ENCODE assay signal across 8 cellular contexts in genomic region chr1:156465747-156466365, GRCh38. TPM values are rescaled to one million over a fixed set of nuclear protein-coding genes. Genes with fewer than 3 reads are reported as not detected.
DNase-seq lines count a peak whose midpoint lies in the region; ATAC-seq, FAIRE-seq and TF ChIP-seq lines count a peak whose summit lies in the region.

No MANE protein-coding gene starts in this region.

- H3K9ac ChIP-seq in neural progenitor cell: no peak overlapping the region

- no peak overlapping the region for H3K27ac ChIP-seq in CD4-positive, alpha-beta memory T cell (ENCODE audit: low read depth, low read length)
- H3K27ac ChIP-seq in neural progenitor cell (no peak overlapping the region), small intestine (ENCODE audit: low read depth in 1 of 2, low read length in 1 of 2) (no peak overlapping the region)

- H3K4me1 Mint-ChIP-seq in CD4-positive, alpha-beta memory T cell: peaks cover 11 to 17% (median 14%) of the 10 kb centered on the region in 4 donors
- H3K4me1 Mint-ChIP-seq in IgD-negative memory B cell (peaks cover 0 to 2% (median 0%) of the 10 kb centered on the region in 3 donors), neural progenitor cell (peaks cover 2% of the 10 kb centered on the region)
- H3K4me1 Mint-ChIP-seq in central memory CD8-positive, alpha-beta T cell: peaks cover 40% of the 10 kb centered on the region

- H3K36me3 Mint-ChIP-seq in CD4-positive, alpha-beta memory T cell: peaks cover 25 to 65% of the 10 kb centered on the region in 2 donors
- H3K36me3 Mint-ChIP-seq in IgD-negative memory B cell: peaks cover 4% of the 10 kb centered on the region
- H3K36me3 Mint-ChIP-seq in central memory CD8-positive, alpha-beta T cell (ENCODE audit: insufficient read depth): peaks cover 61% of the 10 kb centered on the region
- H3K36me3 Mint-ChIP-seq in neural progenitor cell: peaks cover 6% of the 10 kb centered on the region

- H3K36me3 ChIP-seq in CD4-positive, alpha-beta memory T cell (ENCODE audit: insufficient read depth, low read length): peaks cover 43% of the 10 kb centered on the region
- H3K36me3 ChIP-seq in neural progenitor cell (no peaks in the 10 kb centered on the region), small intestine (ENCODE audit: control insufficient read depth in 2 of 2, insufficient read depth in 2 of 2, low read length in 2 of 2) (peaks cover 21% of the 10 kb centered on the region in 2 donors)

- no peaks in the 10 kb centered on the region for H4K20me1 ChIP-seq in neural progenitor cell (ENCODE audit: low read depth)

- DNase-seq in CD4-positive, alpha-beta memory T cell: no peak
- DNase-seq in central memory CD8-positive, alpha-beta T cell (ENCODE audit: low spot score in 2 of 2): no peak
- DNase-seq in neural progenitor cell (ENCODE audit: low spot score) (peak; percentile 60), pons (ENCODE audit: low spot score) (no peak), small intestine (no peak), NCI-H2171 (lab: John Stamatoyannopoulos, UW) (no peak)

- no peak overlapping the region for H2AFZ ChIP-seq in neural progenitor cell (replicated peaks)

- H3K27me3 Mint-ChIP-seq in CD4-positive, alpha-beta memory T cell: no peaks in the 10 kb centered on the region
- H3K27me3 Mint-ChIP-seq in IgD-negative memory B cell (no peaks in the 10 kb centered on the region), neural progenitor cell (ENCODE audit: insufficient read depth, low read depth) (peaks cover 10% of the 10 kb centered on the region)
- H3K27me3 Mint-ChIP-seq in central memory CD8-positive, alpha-beta T cell: no peaks in the 10 kb centered on the region

- peak overlapping the region in 6 of 7 donors; percentile 14 to 88 (median 71) for H3K27ac Mint-ChIP-seq in CD4-positive, alpha-beta memory T cell
- peak overlapping the region in 2 of 3 donors; percentile 80 to 96 for H3K27ac Mint-ChIP-seq in IgD-negative memory B cell
- peak overlapping the region; percentile 41 for H3K27ac Mint-ChIP-seq in central memory CD8-positive, alpha-beta T cell (ENCODE audit: low read depth)
- H3K27ac Mint-ChIP-seq in neural progenitor cell: peak overlapping the region; percentile 84

- peaks cover 14% of the 10 kb centered on the region for H3K4me1 ChIP-seq in CD4-positive, alpha-beta memory T cell (ENCODE audit: insufficient read depth, low read length)
- no peaks in the 10 kb centered on the region for H3K4me1 ChIP-seq in neural progenitor cell
- H3K4me1 ChIP-seq in small intestine (ENCODE audit: control insufficient read depth in 2 of 2, insufficient read depth in 1 of 2, low read depth in 1 of 2, low read length in 1 of 2): peaks cover 0 to 2% of the 10 kb centered on the region in 2 donors

- no peak for ATAC-seq in central memory CD8-positive, alpha-beta T cell (replicated peaks; ENCODE audit: extremely low read depth, poor library complexity, severe bottlenecking)
- ATAC-seq in HG03039 (IDR thresholded peaks at IDR 0.05; ENCODE audit: unreplicated experiment): no peak

- no peak overlapping the region for H3K4me3 ChIP-seq in CD4-positive, alpha-beta memory T cell (ENCODE audit: low read length in 2 of 2)
- H3K4me3 ChIP-seq in neural progenitor cell (no peak overlapping the region), small intestine (ENCODE audit: low read depth in 1 of 2, low read length in 2 of 2) (no peak overlapping the region)

- WGBS in small intestine, 3 donors: 66 to 78% (median 68%) methylated on average over 17 of the region's 17 CpGs

- no peak for FAIRE-seq in small intestine (lab: Jason Lieb, UNC)

- H3K79me2 ChIP-seq in neural progenitor cell (ENCODE audit: low read depth): no peaks in the 10 kb centered on the region

- intact Hi-C loops in CD4-positive, alpha-beta memory T cell (cut with micrococcal nuclease): no loop called here

- POLR2A ChIA-PET in CD4-positive, alpha-beta memory T cell (lab: Charles Lee; ENCODE audit: partially characterized antibody): interaction anchor here (0.7 to 1.6 kb wide), 4 partner anchors 8 to 39 kb away, joined by 3 to 4 read pairs (median 3); no protein-coding TSS in a partner anchor

- H3K9me3 Mint-ChIP-seq in CD4-positive, alpha-beta memory T cell: no peaks in the 10 kb centered on the region
- H3K9me3 Mint-ChIP-seq in IgD-negative memory B cell (no peaks in the 10 kb centered on the region), neural progenitor cell (no peaks in the 10 kb centered on the region)
- H3K9me3 Mint-ChIP-seq in central memory CD8-positive, alpha-beta T cell: no peaks in the 10 kb centered on the region

- H3K27me3 ChIP-seq in CD4-positive, alpha-beta memory T cell (ENCODE audit: insufficient read depth, low read length): no peaks in the 10 kb centered on the region
- H3K27me3 ChIP-seq in neural progenitor cell (no peaks in the 10 kb centered on the region), small intestine (ENCODE audit: control insufficient read depth in 2 of 2, insufficient read depth in 2 of 2, low read length in 2 of 2) (no peaks in the 10 kb centered on the region)

- CTCF ChIA-PET in CD4-positive, alpha-beta memory T cell (lab: Charles Lee; ENCODE audit: partially characterized antibody): interaction anchor here (1.0 to 1.5 kb wide), 2 partner anchors 15 to 110 kb away, joined by 3 to 5 read pairs; no protein-coding TSS in a partner anchor

- H3K9me3 ChIP-seq in CD4-positive, alpha-beta memory T cell (ENCODE audit: control insufficient read depth in 1 of 2, low read length in 2 of 2): no peaks in the 10 kb centered on the region
- H3K9me3 ChIP-seq in neural progenitor cell (ENCODE audit: low read depth) (no peaks in the 10 kb centered on the region), small intestine (ENCODE audit: control insufficient read depth, low read depth) (no peaks in the 10 kb centered on the region)

- TF ChIP-seq CTCF in neural progenitor cell (IDR thresholded peaks at IDR 0.05): peak; percentile 53

- no peak overlapping the region for H3K4me2 ChIP-seq in neural progenitor cell

- no peak overlapping the region for H3K4me3 Mint-ChIP-seq in CD4-positive, alpha-beta memory T cell
- H3K4me3 Mint-ChIP-seq in IgD-negative memory B cell (peak overlapping the region in 1 of 4 donors; percentile 16), neural progenitor cell (no peak overlapping the region)
- peak overlapping the region; percentile 23 for H3K4me3 Mint-ChIP-seq in central memory CD8-positive, alpha-beta T cell

- H3F3A ChIP-seq in neural progenitor cell (ENCODE audit: low read depth): no peaks in the 10 kb centered on the region

RNA-seq across cellular contexts. Expression of gene MEF2D, which starts 34.7 kb away (rescaled TPM):
- 10 to 100 TPM; 65.0 to 69.6 TPM for total RNA-seq in CD4-positive, alpha-beta memory T cell
- 10 to 100 TPM in 1 of 2 donors, 1 to 10 TPM in 1; 4.2 to 13.8 TPM for polyA plus RNA-seq in CD4-positive, alpha-beta memory T cell
- polyA plus RNA-seq in IgD-negative memory B cell (16.2 TPM), small intestine (10 to 100 TPM in 1 of 3 donors, 1 to 10 TPM in 2; 5.8 to 16.8 (median 9.2) TPM)
- 1.8 and 7.1 TPM in 2 replicates for total RNA-seq in neural progenitor cell (ENCODE audit: low replicate concordance)
